8 cellular contexts compared by ENCODE assay signal in genomic region chr7:30504347-30505173, GRCh38. TPM values are rescaled to one million over a fixed set of nuclear protein-coding genes. Genes with fewer than 3 reads are reported as not detected.
DNase-seq lines count a peak whose midpoint lies in the region; ATAC-seq, FAIRE-seq and TF ChIP-seq lines count a peak whose summit lies in the region.

Gene GGCT (minus strand): TSS chr7:30504829. CDS start chr7:30504709, 120 bp downstream.

- H3K9me3 Mint-ChIP-seq in natural killer cell treated with Interleukin-12 subunit alpha and Interleukin-12 subunit beta and Interleukin-15 and Interleukin-18, amount 100 ng/mL, for 72 hours, result no peaks in the 10 kb centered on the region

- H3K79me2 ChIP-seq in Loucy (ENCODE audit: insufficient read depth, low read length), result peaks cover 49% of the 10 kb centered on the region

- peak within 1 kb of the TSS; percentile 73 to 79 for H3K27ac Mint-ChIP-seq in natural killer cell treated with Interleukin-12 subunit alpha and Interleukin-12 subunit beta and Interleukin-15 and Interleukin-18, amount 100 ng/mL, for 72 hours

- peaks cover 16% of the 10 kb centered on the region for H3K36me3 Mint-ChIP-seq in natural killer cell treated with Interleukin-12 subunit alpha and Interleukin-12 subunit beta and Interleukin-15 and Interleukin-18, amount 100 ng/mL, for 72 hours

- H3K4me3 ChIP-seq in Loucy (ENCODE audit: low read length, poor library complexity, severe bottlenecking), result peak within 1 kb of the TSS; percentile 96

- TF ChIP-seq POLR2A in H54 (IDR thresholded peaks at IDR 0.05; ENCODE audit: low read depth, low read length) (peak; percentile 85), Raji (IDR thresholded peaks at IDR 0.05; ENCODE audit: insufficient read depth, low read depth, low read length) (peak; percentile 96)

- H3F3A ChIP-seq in Loucy (ENCODE audit: low read depth), result no peaks in the 10 kb centered on the region

- peaks cover 37% of the 10 kb centered on the region for H4K20me1 ChIP-seq in Loucy (ENCODE audit: insufficient read depth, low read length, poor library complexity, severe bottlenecking)

- peak; percentile 91 for FAIRE-seq in H54 (lab: Jason Lieb, UNC)

- peaks cover 40% of the 10 kb centered on the region for H3K4me1 ChIP-seq in Loucy (ENCODE audit: insufficient read depth, low read length, poor library complexity, severe bottlenecking)

- peak; percentile 99 for ATAC-seq in natural killer cell treated with Interleukin-12 subunit alpha and Interleukin-12 subunit beta and Interleukin-15 and Interleukin-18, amount 100 ng/mL, for 72 hours
- ATAC-seq in stimulated activated naive CD8-positive, alpha-beta T cell treated with anti-CD3 and anti-CD28 coated beads, Interleukin-15, Interleukin-2, amounts not matched to agents 100 U/mL and 50 U/mL, for 24 hours, result peak; percentile 100

- TF ChIP-seq CTCF in Loucy (conservative IDR thresholded peaks at IDR 0.05; ENCODE audit: low read length), result no peak

- peak within 1 kb of the TSS; percentile 94 for H3K4me2 ChIP-seq in Loucy (ENCODE audit: low read depth, low read length, poor library complexity, severe bottlenecking)

- H3K36me3 ChIP-seq in Loucy (ENCODE audit: insufficient read depth, low read length), result no peaks in the 10 kb centered on the region

- no peaks in the 10 kb centered on the region for H3K27me3 ChIP-seq in Loucy (ENCODE audit: insufficient read depth, low read length, poor library complexity, severe bottlenecking)

- peak within 1 kb of the TSS; percentile 87 for H3K4me3 Mint-ChIP-seq in natural killer cell treated with Interleukin-12 subunit alpha and Interleukin-12 subunit beta and Interleukin-15 and Interleukin-18, amount 100 ng/mL, for 72 hours

- peak within 1 kb of the TSS; percentile 92 for H2AFZ ChIP-seq in Loucy (ENCODE audit: low read length)

- H3K9me3 ChIP-seq in Loucy (ENCODE audit: insufficient read depth, low read depth, low read length), result no peaks in the 10 kb centered on the region

- peaks cover 32% of the 10 kb centered on the region in 2 donors for H3K4me1 Mint-ChIP-seq in natural killer cell treated with Interleukin-12 subunit alpha and Interleukin-12 subunit beta and Interleukin-15 and Interleukin-18, amount 100 ng/mL, for 72 hours (ENCODE audit: low read depth in 2 of 2)

- no peaks in the 10 kb centered on the region for H3K27me3 Mint-ChIP-seq in natural killer cell treated with Interleukin-12 subunit alpha and Interleukin-12 subunit beta and Interleukin-15 and Interleukin-18, amount 100 ng/mL, for 72 hours

- peak; percentile 99 for DNase-seq in ELF-1 (ENCODE audit: low read depth, low spot score)
- peak; percentile 97 for DNase-seq in H54 (ENCODE audit: insufficient read length, low spot score)
- DNase-seq in activated T-helper 9 cell treated with anti-CD3 and anti-CD28 coated beads, Interleukin-2, amount 50 U/mL, for 16 hours (ENCODE audit: low read depth), result peak; percentile 94
- DNase-seq in fibroblast of peridontal ligament (ENCODE audit: extremely low read depth), result peak; percentile 98
- DNase-seq in natural killer cell treated with Interleukin-12 subunit alpha and Interleukin-12 subunit beta and Interleukin-15 and Interleukin-18, amount 100 ng/mL, for 72 hours (ENCODE audit: low spot score), result peak; percentile 99
- DNase-seq in stimulated activated naive CD8-positive, alpha-beta T cell treated with anti-CD3 and anti-CD28 coated beads, Interleukin-15, Interleukin-2, amounts not matched to agents 100 U/mL and 50 U/mL, for 24 hours, result peak; percentile 95

- no peaks in the 10 kb centered on the region for H3K9me2 ChIP-seq in Loucy (replicated peaks; ENCODE audit: low read depth, low read length)

- peak within 1 kb of the TSS; percentile 94 for H3K9ac ChIP-seq in Loucy (ENCODE audit: low read depth, low read length, poor library complexity, severe bottlenecking)

RNA-seq across cellular contexts. Expression of gene GGCT, which starts in this region (rescaled TPM):
- 10 to 100 TPM; 37.9 to 61.7 TPM for total RNA-seq in natural killer cell treated with Interleukin-12 subunit alpha and Interleukin-12 subunit beta and Interleukin-15 and Interleukin-18, amount 100 ng/mL, for 72 hours

Comparison
In these comparisons a context has a peak if more than half of its experiments do, and no peak if none do; other contexts are left out.
1. Peak in every context shown above with its lines: DNase-seq, ATAC-seq and H3K4me3 ChIP-seq.